ENCODE assay signal across 23 cellular contexts in genomic region chr17:77613627-77614026, GRCh38.
DNase-seq lines count a peak whose midpoint lies in the region; ATAC-seq, FAIRE-seq and TF ChIP-seq lines count a peak whose summit lies in the region.
"Had no signal": no experiment of that assay in that cellular context is flagged by ENCODE, and none has a peak within 500 bp of the region (broad histone marks: within the 10 kb centered on the region; RNA-seq: fewer than 3 reads in every experiment).

No MANE protein-coding gene starts in this region.

- H4K8ac ChIP-seq in neuronal stem cell (ENCODE audit: low read depth, low read length), result no peak overlapping the region

- no peak for TF ChIP-seq EP300 in A549 (IDR thresholded peaks at IDR 0.05)

- DNase-seq in A549 (ENCODE audit: low read depth in 1 of 2, low spot score in 1 of 2) (no peak), GM23338 (ENCODE audit: low spot score) (no peak), neuronal stem cell (ENCODE audit: low spot score) (no peak), MM.1S (no peak), kidney tubule cell (ENCODE audit: low spot score) (no peak), urothelium cell line (ENCODE audit: low spot score) (no peak)
- no peak for DNase-seq in central memory CD8-positive, alpha-beta T cell (ENCODE audit: low spot score in 2 of 2)
- DNase-seq: BE2C, DMS79, NCI-H1092, NCI-H1436, NCI-H2029, NCI-H226, NCI-H510A treated with DMSO at 0.1 percent for 48 hours, NCI-H748 treated with DMSO at 0.1 percent for 48 hours, PC-9, RPMI8226, SHP77 treated with DMSO at 0.1 percent for 48 hours had no signal

- H3K4ac ChIP-seq in neuronal stem cell (ENCODE audit: low read length), result no peak overlapping the region

- H3K4me1 ChIP-seq in A549 (peaks cover 32% of the 10 kb centered on the region), GM23338 (ENCODE audit: insufficient read depth) (peaks cover 12% of the 10 kb centered on the region), neuronal stem cell (ENCODE audit: control insufficient read depth in 2 of 2, insufficient read depth in 1 of 2, low read depth in 1 of 2, low read length in 2 of 2) (peaks cover 0 to 9% of the 10 kb centered on the region in 2 donors), MM.1S (ENCODE audit: low read length) (peaks cover 11% of the 10 kb centered on the region)
- H3K4me1 ChIP-seq: BE2C, HAP-1 had no signal

- H3F3A ChIP-seq in GM23338 (replicated peaks; ENCODE audit: low read depth) (no peaks in the 10 kb centered on the region), MM.1S (ENCODE audit: insufficient read depth, low read length) (no peaks in the 10 kb centered on the region)

- no peaks in the 10 kb centered on the region for H4K20me1 ChIP-seq in GM23338 (replicated peaks; ENCODE audit: insufficient read depth)
- no peaks in the 10 kb centered on the region for H4K20me1 ChIP-seq in MM.1S (ENCODE audit: insufficient read depth, low read length)

- POLR2A ChIA-PET in A549 (lab: Yijun Ruan, JAX), result no interaction called here

- H3K79me1 ChIP-seq in neuronal stem cell (ENCODE audit: low read depth, low read length), result no peaks in the 10 kb centered on the region

- H3K9me3 Mint-ChIP-seq in GM23338, result peaks cover 4% of the 10 kb centered on the region; the same call in 1 of the 3 replicates
- no peaks in the 10 kb centered on the region for H3K9me3 Mint-ChIP-seq in central memory CD8-positive, alpha-beta T cell

- no peak for ATAC-seq in A549
- ATAC-seq in GM23338, result no peak
- no peak for ATAC-seq in central memory CD8-positive, alpha-beta T cell (replicated peaks; ENCODE audit: extremely low read depth, poor library complexity, severe bottlenecking)
- no peak for ATAC-seq in HG03175 (IDR thresholded peaks at IDR 0.05; ENCODE audit: unreplicated experiment)
- ATAC-seq: HepG2, K562 had no signal

- H3K36me3 ChIP-seq in GM23338 (ENCODE audit: insufficient read depth) (no peaks in the 10 kb centered on the region), neuronal stem cell (replicated peaks in 1 of 2; ENCODE audit: control insufficient read depth in 2 of 2, insufficient read depth in 2 of 2, low read length in 2 of 2) (no peaks in the 10 kb centered on the region), MM.1S (replicated peaks; ENCODE audit: insufficient read depth, low read length) (no peaks in the 10 kb centered on the region)
- H3K36me3 ChIP-seq: BE2C, HAP-1 had no signal

- H2AFZ ChIP-seq in GM23338 (peak overlapping the region; percentile 63; the same call in 1 of the 2 replicates), neuronal stem cell (ENCODE audit: low read length) (no peak overlapping the region), MM.1S (ENCODE audit: low read length) (no peak overlapping the region)
- H2AFZ ChIP-seq: PC-9 had no signal

- H3K9me3 ChIP-seq in A549 (peaks cover 3% of the 10 kb centered on the region; the same call in 2 of the 3 replicates), neuronal stem cell (replicated peaks in 1 of 2; ENCODE audit: control insufficient read depth in 2 of 2, insufficient read depth in 1 of 2, low read depth in 1 of 2, low read length in 2 of 2) (no peaks in the 10 kb centered on the region), MM.1S (replicated peaks; ENCODE audit: insufficient read depth, low read length) (no peaks in the 10 kb centered on the region)
- H3K9me3 ChIP-seq: BE2C, HAP-1 had no signal

- no peak for TF ChIP-seq POLR2A in A549 (IDR thresholded peaks at IDR 0.05; ENCODE audit: low read length)

- H2BK120ac ChIP-seq in neuronal stem cell (ENCODE audit: low read depth, low read length), result no peak overlapping the region

- H3K4me2 ChIP-seq in A549, result no peak overlapping the region
- no peak overlapping the region for H3K4me2 ChIP-seq in GM23338
- H3K4me2 ChIP-seq in neuronal stem cell (ENCODE audit: insufficient read depth, low read length, poor library complexity, severe bottlenecking), result no peak overlapping the region
- H3K4me2 ChIP-seq in MM.1S (ENCODE audit: low read depth, low read length), result no peak overlapping the region
- H3K4me2 ChIP-seq: PC-9 had no signal

- FAIRE-seq in A549 (lab: Jason Lieb, UNC) (no peak), urothelium cell line (lab: Jason Lieb, UNC) (no peak)
- FAIRE-seq: HepG2, K562 had no signal

- H3K27ac Mint-ChIP-seq in GM23338, result no peak overlapping the region
- peak overlapping the region; percentile 35 for H3K27ac Mint-ChIP-seq in central memory CD8-positive, alpha-beta T cell (ENCODE audit: low read depth)

- H3K4me3 ChIP-seq in A549 (no peak overlapping the region), GM23338 (no peak overlapping the region), neuronal stem cell (ENCODE audit: low read length in 2 of 2) (no peak overlapping the region), MM.1S (ENCODE audit: low read length) (no peak overlapping the region)
- H3K4me3 ChIP-seq: HAP-1, K562, PC-9 had no signal

- CTCF ChIA-PET in A549 (lab: Yijun Ruan, JAX), result interaction anchor here (1.3 to 1.4 kb wide), 2 partner anchors 36 to 71 kb away, joined by 3 to 4 read pairs; no protein-coding TSS in a partner anchor

- H3K27ac ChIP-seq in A549, result peak overlapping the region; percentile 69 to 95
- H3K27ac ChIP-seq in GM23338 (ENCODE audit: low read depth), result no peak overlapping the region
- no peak overlapping the region for H3K27ac ChIP-seq in neuronal stem cell (replicated peaks; ENCODE audit: low read length)
- H3K27ac ChIP-seq in MM.1S (ENCODE audit: low read length), result no peak overlapping the region
- H3K27ac ChIP-seq: HL-60, PC-9 had no signal

- H3K9ac ChIP-seq in neuronal stem cell (ENCODE audit: low read depth, low read length, poor library complexity) (no peak overlapping the region), MM.1S (ENCODE audit: low read length) (no peak overlapping the region)

- H3K27me3 Mint-ChIP-seq in GM23338 (ENCODE audit: insufficient read depth, low read depth, poor library complexity), result peaks cover 20% of the 10 kb centered on the region
- peaks cover 11% of the 10 kb centered on the region for H3K27me3 Mint-ChIP-seq in central memory CD8-positive, alpha-beta T cell

- no peak for TF ChIP-seq RAD21 in A549 (conservative IDR thresholded peaks at IDR 0.05 in 1 of 2, IDR thresholded peaks at IDR 0.05 in 1 of 2)

- no peak overlapping the region for H2BK5ac ChIP-seq in neuronal stem cell (ENCODE audit: low read length)

- H3K36me3 Mint-ChIP-seq in GM23338 (ENCODE audit: low read depth), result no peaks in the 10 kb centered on the region; the same call in 2 of the 3 replicates
- no peaks in the 10 kb centered on the region for H3K36me3 Mint-ChIP-seq in central memory CD8-positive, alpha-beta T cell (ENCODE audit: insufficient read depth)

- H2BK12ac ChIP-seq in neuronal stem cell (ENCODE audit: low read length), result no peak overlapping the region

- H3K18ac ChIP-seq in neuronal stem cell (ENCODE audit: low read length), result peak overlapping the region; percentile 57

- no peaks in the 10 kb centered on the region for H3K27me3 ChIP-seq in GM23338 (ENCODE audit: insufficient read depth)
- peaks cover 0 to 21% (median 0%) of the 10 kb centered on the region in 3 experiments for H3K27me3 ChIP-seq in neuronal stem cell (ENCODE audit: control insufficient read depth in 3 of 3, insufficient read depth in 3 of 3, low read depth in 1 of 3, low read length in 3 of 3)
- H3K27me3 ChIP-seq in MM.1S (replicated peaks; ENCODE audit: insufficient read depth, low read length), result peaks cover 9% of the 10 kb centered on the region; the same call in 1 of the 2 replicates
- H3K27me3 ChIP-seq: BE2C had no signal

- H3K9me2 ChIP-seq in GM23338 (ENCODE audit: insufficient read depth) (no peaks in the 10 kb centered on the region), MM.1S (replicated peaks; ENCODE audit: insufficient read depth, low read length) (no peaks in the 10 kb centered on the region)

- peaks cover 23% of the 10 kb centered on the region for H3K4me1 Mint-ChIP-seq in GM23338
- peaks cover 39% of the 10 kb centered on the region for H3K4me1 Mint-ChIP-seq in central memory CD8-positive, alpha-beta T cell

- no peak overlapping the region for H2BK15ac ChIP-seq in neuronal stem cell (ENCODE audit: low read length)

- H4K91ac ChIP-seq in neuronal stem cell (ENCODE audit: low read depth, low read length, poor library complexity), result no peak overlapping the region

- no peak overlapping the region for H3K14ac ChIP-seq in neuronal stem cell (ENCODE audit: low read length)

- H3K23ac ChIP-seq in neuronal stem cell (ENCODE audit: low read depth, low read length, poor library complexity), result no peak overlapping the region

- no peak overlapping the region for H3K4me3 Mint-ChIP-seq in GM23338
- H3K4me3 Mint-ChIP-seq in central memory CD8-positive, alpha-beta T cell, result no peak overlapping the region

- H2AK5ac ChIP-seq in neuronal stem cell (ENCODE audit: low read depth, low read length), result peak overlapping the region; percentile 24

- 81% methylated on average over 8 of the region's 8 CpGs for WGBS in A549 (ENCODE audit: missing lambda C conversion rate)
- no CpG with 5 or more reads among the region's 8 CpGs for WGBS in neuronal stem cell (ENCODE audit: extremely low coverage in 2 of 2, insufficient read length in 2 of 2, insufficient replicate concordance in 1 of 2), 2 donors

- H3K79me2 ChIP-seq in GM23338 (replicated peaks; ENCODE audit: insufficient read depth) (no peaks in the 10 kb centered on the region), MM.1S (ENCODE audit: low read length) (no peaks in the 10 kb centered on the region)

- TF ChIP-seq CTCF in A549 (IDR thresholded peaks at IDR 0.05), result no peak
- no peak for TF ChIP-seq CTCF in GM23338 (conservative IDR thresholded peaks at IDR 0.05; ENCODE audit: low read depth in 2 of 2)
- TF ChIP-seq CTCF in MM.1S (IDR thresholded peaks at IDR 0.05; ENCODE audit: low read length), result no peak

TF ChIP-seq in A549, 52 proteins besides CTCF, POLR2A, EP300 and RAD21 (continues in another document):
- TF ChIP-seq PBX3 (IDR thresholded peaks at IDR 0.05), result no peak

TF ChIP-seq in GM23338, 12 proteins besides CTCF, POLR2A, EP300 and RAD21 (continues in another document):
- TF ChIP-seq EZH2phosphoT487 (IDR thresholded peaks at IDR 0.05; ENCODE audit: unreplicated experiment) (no peak), ZNF331 (CRISPR knock-in tag; IDR thresholded peaks at IDR 0.05; ENCODE audit: low read depth) (no peak)

Comparison
In these comparisons a context has a peak if more than half of its experiments do, and no peak if none do; other contexts are left out.
1. H3K27ac ChIP-seq: peak in A549 (2 of 2); none in GM23338 (single experiment), neuronal stem cell (single experiment) and MM.1S (single experiment).